Comparison of ENCODE assay signal across 14 cellular contexts in genomic region chr5:132821791-132822190, GRCh38. TPM values are rescaled to one million over a fixed set of nuclear protein-coding genes. Genes with fewer than 3 reads are reported as not detected.
A peak's percentile ranks its signal among the peaks of the same experiment; 100 is the strongest.
DNase-seq lines count a peak whose midpoint lies in the region; ATAC-seq, FAIRE-seq and TF ChIP-seq lines count a peak whose summit lies in the region.
"Had no signal": no experiment of that assay in that cellular context is flagged by ENCODE, and none has a peak within 500 bp of the region (broad histone marks: within the 10 kb centered on the region; RNA-seq: fewer than 3 reads in every experiment).

No MANE protein-coding gene starts in this region.

- peak; percentile 50 for DNase-seq in AG10803 (ENCODE audit: low read depth)
- DNase-seq in MV-4-11 (lab: John Stamatoyannopoulos, UW): peak; percentile 32
- DNase-seq in caudate nucleus (lab: John Stamatoyannopoulos, UW): peak in 36 of 61 donors; percentile 16 to 71 (median 46)
- DNase-seq in HepG2 (ENCODE audit: low spot score): peak; percentile 69
- no peak for DNase-seq in foreskin keratinocyte
- no peak for DNase-seq in central memory CD4-positive, alpha-beta T cell
- no peak for DNase-seq in posterior vena cava (ENCODE audit: low spot score)
- DNase-seq in NCI-H2081 treated with DMSO at 0.1 percent for 48 hours (lab: John Stamatoyannopoulos, UW): no peak
- DNase-seq: activated CD8-positive, alpha-beta memory T cell treated with anti-CD3 and anti-CD28 coated beads, Interleukin-2, amount 10 ng/mL, durations not matched to agents 7 days and 5 days; effector memory CD8-positive, alpha-beta T cell; naive thymus-derived CD4-positive, alpha-beta T cell had no signal

- no peak for TF ChIP-seq POLR2A in HepG2 (IDR thresholded peaks at IDR 0.05; ENCODE audit: insufficient read depth in 1 of 2, low read depth in 2 of 2, low read length in 2 of 2)

- H3K27me3 ChIP-seq in HepG2 (ENCODE audit: control insufficient read depth in 1 of 2, insufficient read depth in 2 of 2, low read length in 2 of 2) (no peaks in the 10 kb centered on the region), foreskin keratinocyte (peaks cover 4% of the 10 kb centered on the region)

- BruUV-seq in HepG2 (replicated peaks; lab: Mats Ljungman, UMichigan): no TSS peak

- CTCF ChIA-PET in HepG2 (lab: Yijun Ruan, JAX; ENCODE audit: low intra/inter-chr PET ratio, low total read pairs): interaction anchor here (4.5 kb wide), 1 partner anchor 14 kb away, joined by 54 read pairs; no protein-coding TSS in a partner anchor

- peak; percentile 37 for ATAC-seq in HepG2
- no peak for ATAC-seq in foreskin keratinocyte
- ATAC-seq: activated CD8-positive, alpha-beta memory T cell treated with anti-CD3 and anti-CD28 coated beads, Interleukin-2, amount 10 ng/mL, durations not matched to agents 7 days and 5 days; effector memory CD8-positive, alpha-beta T cell; naive thymus-derived CD4-positive, alpha-beta T cell; Panc1 had no signal

- FAIRE-seq in HepG2 (lab: Jason Lieb, UNC): peak; percentile 72

- intact Hi-C loops in HepG2 (cut with micrococcal nuclease; ENCODE audit: unreplicated experiment): loop anchor here (2.0 to 5.0 kb wide), 3 partner anchors 45 to 294 kb away; partner anchors contain the start of gene SEPTIN8
- intact Hi-C loops in posterior vena cava (cut with DNase I): loop anchor here in 1 of 2 donors (10.0 kb wide), 1 partner anchor 297 kb away; no protein-coding TSS in a partner anchor

- H3K4me1 ChIP-seq in HepG2 (ENCODE audit: insufficient read depth, low read length) (peaks cover 43% of the 10 kb centered on the region), foreskin keratinocyte (no peaks in the 10 kb centered on the region)

- H3K36me3 ChIP-seq in HepG2 (replicated peaks in 1 of 2; ENCODE audit: control insufficient read depth in 1 of 2, insufficient read depth in 2 of 2, low read length in 2 of 2): peaks cover 5 to 26% of the 10 kb centered on the region in 2 experiments; a peak in 4 of 5 replicates

- H3K4me3 ChIP-seq in AG10803 (ENCODE audit: low read length) (no peak overlapping the region), HepG2 (replicated peaks in 1 of 3; ENCODE audit: insufficient read depth in 1 of 3, low read depth in 2 of 3, low read length in 3 of 3) (no peak overlapping the region)
- H3K4me3 ChIP-seq: smooth muscle cell had no signal

- no peaks in the 10 kb centered on the region for H4K20me1 ChIP-seq in HepG2 (ENCODE audit: insufficient read depth, low read length)

- no peaks in the 10 kb centered on the region for H3K9me3 ChIP-seq in HepG2 (ENCODE audit: low read length)

- no peak for TF ChIP-seq RAD21 in HepG2 (CRISPR knock-in tag; IDR thresholded peaks at IDR 0.05)

- H2AFZ ChIP-seq in HepG2 (ENCODE audit: low read length): no peak overlapping the region

- POLR2A ChIA-PET in HepG2 (lab: Yijun Ruan, JAX): interaction anchor here (2.8 to 6.7 kb wide), 2 partner anchors 8 to 13 kb away, joined by 36 to 176 read pairs; partner anchors contain the start of gene SHROOM1

- TF ChIP-seq CTCF in AG10803 (conservative IDR thresholded peaks at IDR 0.05; ENCODE audit: low read length) (no peak), HepG2 (CRISPR knock-in tag; IDR thresholded peaks at IDR 0.05) (no peak), foreskin keratinocyte (conservative IDR thresholded peaks at IDR 0.05) (no peak)

- WGBS in HepG2 (ENCODE audit: low lambda C conversion rate): 50% methylated on average over 1 of the region's 1 CpG

- no peak for TF ChIP-seq EP300 in HepG2 (IDR thresholded peaks at IDR 0.05; ENCODE audit: low read depth in 2 of 2, low read length in 2 of 2)
- no peak for TF ChIP-seq EP300 in HepG2 (CRISPR knock-in tag; IDR thresholded peaks at IDR 0.05; ENCODE audit: borderline replicate concordance)

- H3K27ac ChIP-seq in caudate nucleus (ENCODE audit: low read depth, low read length) (peak overlapping the region; percentile 99), HepG2 (ENCODE audit: extremely low read length, insufficient read depth, low read length) (peak overlapping the region; percentile 66), foreskin keratinocyte (no peak overlapping the region)
- H3K27ac ChIP-seq: C4-2B had no signal

- peak overlapping the region; percentile 69 for H3K9ac ChIP-seq in HepG2 (ENCODE audit: insufficient read depth, low read depth, low read length)

- in situ Hi-C loops in HepG2 (cut with HindIII; ENCODE audit: extremely low pct_ligation_motif_present, low pct_unique_long_range_greater_than_20kb): no loop called here

- H3K4me2 ChIP-seq in HepG2 (ENCODE audit: low read depth, low read length): peak overlapping the region; percentile 96
- H3K4me2 ChIP-seq: smooth muscle cell had no signal

- peaks cover 4% of the 10 kb centered on the region for H3K79me2 ChIP-seq in HepG2 (ENCODE audit: insufficient read depth, low read length)

RNA-seq across cellular contexts. Expression of gene SHROOM1, which starts 8.7 kb away (rescaled TPM):
- total RNA-seq in HepG2 (2016; rRNA removed; fragmentation: Illumina TruSeq; extraction: Trizol) (8.9 and 18.2 TPM in 2 replicates), foreskin keratinocyte (2.9 and 3.0 TPM in 2 replicates), posterior vena cava (1 to 10 TPM; 5.2 to 6.8 TPM)
- total RNA-seq in HepG2 (2016; cell fraction: cytosol; rRNA removed; fragmentation: Illumina TruSeq; extraction: Trizol; ENCODE audit: low read depth): 2.9 and 3.0 TPM in 2 replicates
- 8.5 and 16.1 TPM in 2 replicates for total RNA-seq in HepG2 (2016; cell fraction: insoluble cytoplasmic fraction; rRNA removed; fragmentation: Illumina TruSeq; extraction: Trizol)
- 6.2 and 8.3 TPM in 2 replicates for total RNA-seq in HepG2 (2016; cell fraction: membrane; rRNA removed; fragmentation: Illumina TruSeq; extraction: Trizol)
- 14.0 and 18.5 TPM in 2 replicates for total RNA-seq in HepG2 (2016; cell fraction: nucleus; rRNA removed; fragmentation: Illumina TruSeq; extraction: Trizol)
- polyA plus RNA-seq in HepG2 (2011; rRNA removed) (25.7 and 34.5 TPM in 2 replicates), foreskin keratinocyte (3.2 and 3.4 TPM in 2 replicates)
- 18.4 and 21.6 TPM in 2 replicates for polyA plus RNA-seq in HepG2 (2011; cell fraction: cytosol; rRNA removed)
- polyA plus RNA-seq in HepG2 (2011; cell fraction: nucleus; rRNA removed): 60.0 and 62.0 TPM in 2 replicates
- polyA plus RNA-seq in HepG2 (2012): 12.5 and 16.7 TPM in 2 replicates
- polyA plus RNA-seq in HepG2 (2016; cell fraction: cytosol; fragmentation: Illumina TruSeq; extraction: Trizol; ENCODE audit: low read depth): 2.1 and 2.2 TPM in 2 replicates
- polyA plus RNA-seq in HepG2 (2016; cell fraction: insoluble cytoplasmic fraction; fragmentation: Illumina TruSeq; extraction: Trizol; ENCODE audit: low read depth): 11.5 and 14.1 TPM in 2 replicates
- polyA plus RNA-seq in HepG2 (2016; cell fraction: membrane; fragmentation: Illumina TruSeq; extraction: Trizol; ENCODE audit: low read depth): 4.6 and 5.0 TPM in 2 replicates
- 52.3 and 58.0 TPM in 2 replicates for polyA plus RNA-seq in HepG2 (2016; cell fraction: nucleus; fragmentation: Illumina TruSeq; extraction: Trizol; ENCODE audit: insufficient read depth, low read depth)
- 10.1 and 31.5 TPM in 2 replicates for polyA minus RNA-seq in HepG2 (2011; rRNA and poly(A)+ RNA removed; ENCODE audit: low replicate concordance)
- polyA minus RNA-seq in HepG2 (2011; cell fraction: cytosol; rRNA and poly(A)+ RNA removed): 14.4 and 20.5 TPM in 2 replicates
- 29.1 and 42.4 TPM in 2 replicates for polyA minus RNA-seq in HepG2 (2011; cell fraction: nucleus; rRNA and poly(A)+ RNA removed)
- polyA plus RNA-seq: naive thymus-derived CD4-positive, alpha-beta T cell had no signal

RNA-seq across cellular contexts. Expression of gene SOWAHA, which starts 8.7 kb away (rescaled TPM):
- total RNA-seq in HepG2 (2016; rRNA removed; fragmentation: Illumina TruSeq; extraction: Trizol) (1.9 and 2.0 TPM in 2 replicates), foreskin keratinocyte (0.03 and 0.07 TPM in 2 replicates), posterior vena cava (not detected)
- 0.35 and 0.40 TPM in 2 replicates for total RNA-seq in HepG2 (2016; cell fraction: cytosol; rRNA removed; fragmentation: Illumina TruSeq; extraction: Trizol; ENCODE audit: low read depth)
- total RNA-seq in HepG2 (2016; cell fraction: insoluble cytoplasmic fraction; rRNA removed; fragmentation: Illumina TruSeq; extraction: Trizol): 2.0 and 2.2 TPM in 2 replicates
- 1.4 and 1.6 TPM in 2 replicates for total RNA-seq in HepG2 (2016; cell fraction: membrane; rRNA removed; fragmentation: Illumina TruSeq; extraction: Trizol)
- total RNA-seq in HepG2 (2016; cell fraction: nucleus; rRNA removed; fragmentation: Illumina TruSeq; extraction: Trizol): 1.1 and 1.6 TPM in 2 replicates
- polyA plus RNA-seq in HepG2 (2011; rRNA removed) (0.82 and 0.95 TPM in 2 replicates), foreskin keratinocyte (0.03 TPM in 1 of 2 replicates, not detected in the other)
- 0.88 and 1.0 TPM in 2 replicates for polyA plus RNA-seq in HepG2 (2011; cell fraction: cytosol; rRNA removed)
- polyA plus RNA-seq in HepG2 (2011; cell fraction: nucleus; rRNA removed): 0.57 and 0.77 TPM in 2 replicates
- 0.73 and 0.79 TPM in 2 replicates for polyA plus RNA-seq in HepG2 (2012)
- 0.28 and 0.41 TPM in 2 replicates for polyA plus RNA-seq in HepG2 (2016; cell fraction: cytosol; fragmentation: Illumina TruSeq; extraction: Trizol; ENCODE audit: low read depth)
- 2.7 and 2.9 TPM in 2 replicates for polyA plus RNA-seq in HepG2 (2016; cell fraction: insoluble cytoplasmic fraction; fragmentation: Illumina TruSeq; extraction: Trizol; ENCODE audit: low read depth)
- 1.2 and 1.3 TPM in 2 replicates for polyA plus RNA-seq in HepG2 (2016; cell fraction: membrane; fragmentation: Illumina TruSeq; extraction: Trizol; ENCODE audit: low read depth)
- polyA plus RNA-seq in HepG2 (2016; cell fraction: nucleus; fragmentation: Illumina TruSeq; extraction: Trizol; ENCODE audit: insufficient read depth, low read depth): 1.7 and 1.8 TPM in 2 replicates
- 2.2 TPM in 1 of 2 replicates, not detected in the other for polyA minus RNA-seq in HepG2 (2011; rRNA and poly(A)+ RNA removed; ENCODE audit: low replicate concordance)
- polyA minus RNA-seq in HepG2 (2011; cell fraction: cytosol; rRNA and poly(A)+ RNA removed): 0.49 and 1.1 TPM in 2 replicates
- 0.62 and 0.64 TPM in 2 replicates for polyA minus RNA-seq in HepG2 (2011; cell fraction: nucleus; rRNA and poly(A)+ RNA removed)
- polyA plus RNA-seq: naive thymus-derived CD4-positive, alpha-beta T cell had no signal

RNA-seq across cellular contexts. Expression of gene GDF9, which starts 44.5 kb away (rescaled TPM):
- total RNA-seq in HepG2 (2016; rRNA removed; fragmentation: Illumina TruSeq; extraction: Trizol): 0.07 and 0.38 TPM in 2 replicates
- total RNA-seq in HepG2 (2016; cell fraction: cytosol; rRNA removed; fragmentation: Illumina TruSeq; extraction: Trizol; ENCODE audit: low read depth): 0.20 and 0.71 TPM in 2 replicates
- total RNA-seq in HepG2 (2016; cell fraction: insoluble cytoplasmic fraction; rRNA removed; fragmentation: Illumina TruSeq; extraction: Trizol): 0.15 and 0.49 TPM in 2 replicates
- 0.46 and 0.55 TPM in 2 replicates for total RNA-seq in HepG2 (2016; cell fraction: membrane; rRNA removed; fragmentation: Illumina TruSeq; extraction: Trizol)
- 0.60 and 0.65 TPM in 2 replicates for total RNA-seq in HepG2 (2016; cell fraction: nucleus; rRNA removed; fragmentation: Illumina TruSeq; extraction: Trizol)
- polyA plus RNA-seq in HepG2 (2011; rRNA removed): 0.33 and 0.50 TPM in 2 replicates
- 0.09 and 0.24 TPM in 2 replicates for polyA plus RNA-seq in HepG2 (2011; cell fraction: cytosol; rRNA removed)
- polyA plus RNA-seq in HepG2 (2011; cell fraction: nucleus; rRNA removed): 0.51 and 0.68 TPM in 2 replicates
- 0.16 and 0.20 TPM in 2 replicates for polyA plus RNA-seq in HepG2 (2012)
- 0.07 and 0.37 TPM in 2 replicates for polyA plus RNA-seq in HepG2 (2016; cell fraction: cytosol; fragmentation: Illumina TruSeq; extraction: Trizol; ENCODE audit: low read depth)
- polyA plus RNA-seq in HepG2 (2016; cell fraction: insoluble cytoplasmic fraction; fragmentation: Illumina TruSeq; extraction: Trizol; ENCODE audit: low read depth): 0.21 and 0.23 TPM in 2 replicates
- polyA plus RNA-seq in HepG2 (2016; cell fraction: membrane; fragmentation: Illumina TruSeq; extraction: Trizol; ENCODE audit: low read depth): 0.21 and 0.26 TPM in 2 replicates
- 0.92 and 1.0 TPM in 2 replicates for polyA plus RNA-seq in HepG2 (2016; cell fraction: nucleus; fragmentation: Illumina TruSeq; extraction: Trizol; ENCODE audit: insufficient read depth, low read depth)
- 0.21 and 0.84 TPM in 2 replicates for polyA minus RNA-seq in HepG2 (2011; rRNA and poly(A)+ RNA removed; ENCODE audit: low replicate concordance)
- not detected in 2 replicates for polyA minus RNA-seq in HepG2 (2011; cell fraction: cytosol; rRNA and poly(A)+ RNA removed)
- 0.64 and 2.0 TPM in 2 replicates for polyA minus RNA-seq in HepG2 (2011; cell fraction: nucleus; rRNA and poly(A)+ RNA removed)
- total RNA-seq in foreskin keratinocyte: 0.11 and 0.14 TPM in 2 replicates
- polyA plus RNA-seq in foreskin keratinocyte: 0.03 and 0.08 TPM in 2 replicates
- under 1 TPM; 0.33 to 0.51 TPM for total RNA-seq in posterior vena cava

RNA-seq across cellular contexts. Expression of gene UQCRQ, which starts 44.7 kb away (rescaled TPM):
- total RNA-seq in HepG2 (2016; rRNA removed; fragmentation: Illumina TruSeq; extraction: Trizol): 575 and 610 TPM in 2 replicates
- total RNA-seq in HepG2 (2016; cell fraction: cytosol; rRNA removed; fragmentation: Illumina TruSeq; extraction: Trizol; ENCODE audit: low read depth): 434 and 616 TPM in 2 replicates
- total RNA-seq in HepG2 (2016; cell fraction: insoluble cytoplasmic fraction; rRNA removed; fragmentation: Illumina TruSeq; extraction: Trizol): 541 and 719 TPM in 2 replicates
- total RNA-seq in HepG2 (2016; cell fraction: membrane; rRNA removed; fragmentation: Illumina TruSeq; extraction: Trizol): 520 and 710 TPM in 2 replicates
- 214 and 220 TPM in 2 replicates for total RNA-seq in HepG2 (2016; cell fraction: nucleus; rRNA removed; fragmentation: Illumina TruSeq; extraction: Trizol)
- 237 and 257 TPM in 2 replicates for polyA plus RNA-seq in HepG2 (2011; rRNA removed)
- 173 and 215 TPM in 2 replicates for polyA plus RNA-seq in HepG2 (2011; cell fraction: cytosol; rRNA removed)
- 111 and 145 TPM in 2 replicates for polyA plus RNA-seq in HepG2 (2011; cell fraction: nucleus; rRNA removed)
- 221 and 310 TPM in 2 replicates for polyA plus RNA-seq in HepG2 (2012)
- 298 and 464 TPM in 2 replicates for polyA plus RNA-seq in HepG2 (2016; cell fraction: cytosol; fragmentation: Illumina TruSeq; extraction: Trizol; ENCODE audit: low read depth)
- 393 and 430 TPM in 2 replicates for polyA plus RNA-seq in HepG2 (2016; cell fraction: insoluble cytoplasmic fraction; fragmentation: Illumina TruSeq; extraction: Trizol; ENCODE audit: low read depth)
- polyA plus RNA-seq in HepG2 (2016; cell fraction: membrane; fragmentation: Illumina TruSeq; extraction: Trizol; ENCODE audit: low read depth): 329 and 431 TPM in 2 replicates
- polyA plus RNA-seq in HepG2 (2016; cell fraction: nucleus; fragmentation: Illumina TruSeq; extraction: Trizol; ENCODE audit: insufficient read depth, low read depth): 240 and 275 TPM in 2 replicates
- 39.6 and 61.4 TPM in 2 replicates for polyA minus RNA-seq in HepG2 (2011; rRNA and poly(A)+ RNA removed; ENCODE audit: low replicate concordance)
- polyA minus RNA-seq in HepG2 (2011; cell fraction: cytosol; rRNA and poly(A)+ RNA removed): 26.8 and 32.8 TPM in 2 replicates
- 52.9 and 60.8 TPM in 2 replicates for polyA minus RNA-seq in HepG2 (2011; cell fraction: nucleus; rRNA and poly(A)+ RNA removed)
- 369 and 412 TPM in 2 replicates for total RNA-seq in foreskin keratinocyte
- polyA plus RNA-seq in foreskin keratinocyte: 557 and 587 TPM in 2 replicates
- 100 to 1,000 TPM; 364 to 379 TPM for total RNA-seq in posterior vena cava

RNA-seq across cellular contexts. Expression of gene SEPTIN8, which starts 44.8 kb away (rescaled TPM):
- 49.9 and 50.7 TPM in 2 replicates for total RNA-seq in HepG2 (2016; rRNA removed; fragmentation: Illumina TruSeq; extraction: Trizol)
- total RNA-seq in HepG2 (2016; cell fraction: cytosol; rRNA removed; fragmentation: Illumina TruSeq; extraction: Trizol; ENCODE audit: low read depth): 13.3 and 15.3 TPM in 2 replicates
- total RNA-seq in HepG2 (2016; cell fraction: insoluble cytoplasmic fraction; rRNA removed; fragmentation: Illumina TruSeq; extraction: Trizol): 44.4 and 46.1 TPM in 2 replicates
- 36.1 and 39.7 TPM in 2 replicates for total RNA-seq in HepG2 (2016; cell fraction: membrane; rRNA removed; fragmentation: Illumina TruSeq; extraction: Trizol)
- total RNA-seq in HepG2 (2016; cell fraction: nucleus; rRNA removed; fragmentation: Illumina TruSeq; extraction: Trizol): 44.2 and 49.8 TPM in 2 replicates
- 41.4 and 52.4 TPM in 2 replicates for polyA plus RNA-seq in HepG2 (2011; rRNA removed)
- polyA plus RNA-seq in HepG2 (2011; cell fraction: cytosol; rRNA removed): 28.0 and 28.2 TPM in 2 replicates
- 111 and 114 TPM in 2 replicates for polyA plus RNA-seq in HepG2 (2011; cell fraction: nucleus; rRNA removed)
- 25.3 and 37.5 TPM in 2 replicates for polyA plus RNA-seq in HepG2 (2012)
- 13.8 and 15.1 TPM in 2 replicates for polyA plus RNA-seq in HepG2 (2016; cell fraction: cytosol; fragmentation: Illumina TruSeq; extraction: Trizol; ENCODE audit: low read depth)
- polyA plus RNA-seq in HepG2 (2016; cell fraction: insoluble cytoplasmic fraction; fragmentation: Illumina TruSeq; extraction: Trizol; ENCODE audit: low read depth): 42.4 and 53.4 TPM in 2 replicates
- 26.2 and 28.3 TPM in 2 replicates for polyA plus RNA-seq in HepG2 (2016; cell fraction: membrane; fragmentation: Illumina TruSeq; extraction: Trizol; ENCODE audit: low read depth)
- polyA plus RNA-seq in HepG2 (2016; cell fraction: nucleus; fragmentation: Illumina TruSeq; extraction: Trizol; ENCODE audit: insufficient read depth, low read depth): 65.8 and 78.0 TPM in 2 replicates
- polyA minus RNA-seq in HepG2 (2011; rRNA and poly(A)+ RNA removed; ENCODE audit: low replicate concordance): 18.7 and 34.8 TPM in 2 replicates
- polyA minus RNA-seq in HepG2 (2011; cell fraction: cytosol; rRNA and poly(A)+ RNA removed): 17.4 TPM in 2 replicates
- 40.3 and 47.5 TPM in 2 replicates for polyA minus RNA-seq in HepG2 (2011; cell fraction: nucleus; rRNA and poly(A)+ RNA removed)
- 47.9 and 48.5 TPM in 2 replicates for total RNA-seq in foreskin keratinocyte
- polyA plus RNA-seq in foreskin keratinocyte: 22.5 and 24.9 TPM in 2 replicates
- total RNA-seq in posterior vena cava: 10 to 100 TPM; 42.9 to 54.8 TPM

Comparison
In these comparisons a context has a peak if more than half of its experiments do, and no peak if none do; other contexts are left out.
1. DNase-seq: peak in AG10803 (single experiment), MV-4-11 (single experiment), caudate nucleus (36 of 61) and HepG2 (single experiment); none in foreskin keratinocyte (0 of 2), central memory CD4-positive, alpha-beta T cell (single experiment), posterior vena cava (single experiment) and NCI-H2081 treated with DMSO at 0.1 percent for 48 hours (single experiment).